ENCODE assay signal across 8 cellular contexts in genomic region chr19:45075215-45076028, GRCh38. TPM values are rescaled to one million over a fixed set of nuclear protein-coding genes. Genes with fewer than 3 reads are reported as not detected.
DNase-seq lines count a peak whose midpoint lies in the region; ATAC-seq and TF ChIP-seq lines count a peak whose summit lies in the region.

No MANE protein-coding gene starts in this region.

- H3K27me3 ChIP-seq in NT2/D1 (ENCODE audit: insufficient read depth, insufficient read length): no peaks in the 10 kb centered on the region
- no peaks in the 10 kb centered on the region for H3K27me3 ChIP-seq in adipocyte (replicated peaks; ENCODE audit: control insufficient read depth, insufficient read depth, low read length)
- H3K27me3 ChIP-seq in right atrium auricular region: no peaks in the 10 kb centered on the region
- no peaks in the 10 kb centered on the region for H3K27me3 ChIP-seq in prostate gland (replicated peaks; ENCODE audit: insufficient read depth)

- DNase-seq in D341Med (ENCODE audit: low spot score) (peak; percentile 68), GM19240 (ENCODE audit: insufficient read length, low spot score) (peak; percentile 93), NT2/D1 (ENCODE audit: low read depth, low spot score) (no peak), adipocyte (ENCODE audit: low read depth) (peak; percentile 26), right atrium auricular region (ENCODE audit: low spot score) (peak; percentile 80), prostate gland (ENCODE audit: low spot score) (peak; percentile 63), cortex of kidney (lab: John Stamatoyannopoulos, UW) (no peak)

- H3K36me3 ChIP-seq in NT2/D1 (ENCODE audit: insufficient read depth, insufficient read length, low read length) (peaks cover 21% of the 10 kb centered on the region), adipocyte (ENCODE audit: control insufficient read depth, insufficient read depth, low read length, severe bottlenecking) (peaks cover 7% of the 10 kb centered on the region), right atrium auricular region (peaks cover 13% of the 10 kb centered on the region), prostate gland (peaks cover 3% of the 10 kb centered on the region in 2 donors)

- H3K4me3 ChIP-seq in NT2/D1 (ENCODE audit: insufficient read length, low read depth): peak overlapping the region; percentile 71
- H3K4me3 ChIP-seq in adipocyte (ENCODE audit: low read length): peak overlapping the region; percentile 66
- peak overlapping the region; percentile 36 to 59 for H3K4me3 ChIP-seq in right atrium auricular region
- peak overlapping the region; percentile 29 to 34 for H3K4me3 ChIP-seq in prostate gland

- H3K9ac ChIP-seq in NT2/D1 (ENCODE audit: insufficient read length, low read depth) (peak overlapping the region; percentile 80), adipocyte (ENCODE audit: low read length) (peak overlapping the region; percentile 61)

- TF ChIP-seq POLR2A in prostate gland (IDR thresholded peaks at IDR 0.05): peak; percentile 64

- 23% methylated on average over 23 of the region's 26 CpGs for WGBS in prostate gland

- intact Hi-C loops in prostate gland (cut with DNase I): no loop called here

- no peaks in the 10 kb centered on the region for H3K9me3 ChIP-seq in NT2/D1 (ENCODE audit: insufficient read depth, low read length)
- no peaks in the 10 kb centered on the region for H3K9me3 ChIP-seq in adipocyte (ENCODE audit: control insufficient read depth, low read length)
- no peaks in the 10 kb centered on the region for H3K9me3 ChIP-seq in right atrium auricular region
- H3K9me3 ChIP-seq in prostate gland: no peaks in the 10 kb centered on the region

- TF ChIP-seq CTCF in right atrium auricular region (IDR thresholded peaks at IDR 0.05) (no peak), prostate gland (IDR thresholded peaks at IDR 0.05) (no peak)

- H3K4me1 ChIP-seq in NT2/D1 (ENCODE audit: insufficient read depth, insufficient read length): peaks cover 3% of the 10 kb centered on the region
- peaks cover 11% of the 10 kb centered on the region for H3K4me1 ChIP-seq in adipocyte (ENCODE audit: control insufficient read depth, insufficient read depth, low read length)
- peaks cover 0 to 40% of the 10 kb centered on the region in 2 donors for H3K4me1 ChIP-seq in right atrium auricular region
- H3K4me1 ChIP-seq in prostate gland (replicated peaks): peaks cover 5% of the 10 kb centered on the region

- ATAC-seq in HG03196 (IDR thresholded peaks at IDR 0.05; ENCODE audit: unreplicated experiment): peak; percentile 47

- H3K27ac ChIP-seq in right atrium auricular region (peak overlapping the region; percentile 23 to 51), prostate gland (peak overlapping the region; percentile 41 to 65)

RNA-seq across cellular contexts. Expression of gene ZNF296, which starts 0.9 kb away (rescaled TPM):
- total RNA-seq in right atrium auricular region: under 1 TPM in 1 of 2 donors, not detected in 1; 0.43 TPM
- 1 to 10 TPM in 1 of 2 donors, under 1 TPM in 1; 0.87 to 2.9 TPM for total RNA-seq in prostate gland

RNA-seq across cellular contexts. Expression of gene GEMIN7, which starts 3.6 kb away (rescaled TPM):
- total RNA-seq in right atrium auricular region (10 to 100 TPM; 11.3 to 20.0 TPM), prostate gland (10 to 100 TPM; 13.9 to 41.0 TPM)

RNA-seq across cellular contexts. Expression of gene PPP1R37, which starts 17.6 kb away (rescaled TPM):
- total RNA-seq in right atrium auricular region (10 to 100 TPM; 21.7 to 22.9 TPM), prostate gland (10 to 100 TPM; 50.1 to 90.3 TPM)

RNA-seq across cellular contexts. Expression of gene CLASRP, which starts 36.6 kb away (rescaled TPM):
- total RNA-seq in right atrium auricular region (10 to 100 TPM; 29.6 to 31.3 TPM), prostate gland (100 to 1,000 TPM in 1 of 2 donors, 10 to 100 TPM in 1; 97.8 to 162 TPM)

Comparison
In these comparisons a context has a peak if more than half of its experiments do, and no peak if none do; other contexts are left out.
1. DNase-seq: peak in D341Med (single experiment), GM19240 (single experiment), adipocyte (single experiment), right atrium auricular region (single experiment) and prostate gland (single experiment); none in NT2/D1 (single experiment) and cortex of kidney (single experiment).
2. Peak in every context shown above with its lines, with median percentiles within 50 percentile points of each other: H3K4me3 ChIP-seq.